In genomic region chr6:29943053-29943966, GRCh38 we compare ENCODE assay signal across 8 cellular contexts. TPM values are rescaled to one million over a fixed set of nuclear protein-coding genes. Genes with fewer than 3 reads are reported as not detected.
A peak's percentile ranks its signal among the peaks of the same experiment; 100 is the strongest.
DNase-seq lines count a peak whose midpoint lies in the region; ATAC-seq and TF ChIP-seq lines count a peak whose summit lies in the region.

No MANE protein-coding gene starts in this region.

- H3K36me3 ChIP-seq in OCI-LY7 (ENCODE audit: insufficient read depth, low read length) (peaks cover 57% of the 10 kb centered on the region), mucosa of stomach (ENCODE audit: control insufficient read depth, insufficient read depth, low read length) (peaks cover 10% of the 10 kb centered on the region), uterus (no peaks in the 10 kb centered on the region)

- H4K20me1 ChIP-seq in OCI-LY7 (ENCODE audit: insufficient read depth, low read length) = 0 out of 2 replicates have a peak, but pooled peaks cover 6% of the 10 kb centered on the region

- H3K36me3 Mint-ChIP-seq in dendritic cell treated with granulocyte-macrophage colony-stimulating factor and Interleukin-4, amounts not matched to agents 40 ng/mL and 50 ng/mL, for 4 days (ENCODE audit: low read depth) = peaks cover 67% of the 10 kb centered on the region

- no peaks in the 10 kb centered on the region for H3K27me3 ChIP-seq in mucosa of stomach (ENCODE audit: control insufficient read depth, insufficient read depth, low read length)
- no peaks in the 10 kb centered on the region for H3K27me3 ChIP-seq in uterus

- H3K4me2 ChIP-seq in OCI-LY7 (ENCODE audit: low read length) = peak overlapping the region; percentile 95

- no peaks in the 10 kb centered on the region for H3K27me3 Mint-ChIP-seq in dendritic cell treated with granulocyte-macrophage colony-stimulating factor and Interleukin-4, amounts not matched to agents 40 ng/mL and 50 ng/mL, for 4 days

- H3K27ac ChIP-seq in OCI-LY7 (ENCODE audit: low read depth, low read length, poor library complexity, severe bottlenecking) = peak overlapping the region; percentile 55
- peak overlapping the region; percentile 91 to 97 for H3K27ac ChIP-seq in uterus

- peaks cover 19% of the 10 kb centered on the region; the same call in 1 of the 2 replicates for H3K79me2 ChIP-seq in OCI-LY7 (ENCODE audit: insufficient read depth, low read depth, low read length)

- POLR2A ChIA-PET in OCI-LY7 (lab: Charles Lee) = no interaction called here

- H3K9me2 ChIP-seq in OCI-LY7 (ENCODE audit: insufficient read depth, low read length) = no peaks in the 10 kb centered on the region

- no peaks in the 10 kb centered on the region for H3K9me3 Mint-ChIP-seq in dendritic cell treated with granulocyte-macrophage colony-stimulating factor and Interleukin-4, amounts not matched to agents 40 ng/mL and 50 ng/mL, for 4 days

- peaks cover 59% of the 10 kb centered on the region for H3K4me1 Mint-ChIP-seq in dendritic cell treated with granulocyte-macrophage colony-stimulating factor and Interleukin-4, amounts not matched to agents 40 ng/mL and 50 ng/mL, for 4 days (ENCODE audit: low read depth)

- peak overlapping the region; percentile 96 for H3K27ac Mint-ChIP-seq in dendritic cell treated with granulocyte-macrophage colony-stimulating factor and Interleukin-4, amounts not matched to agents 40 ng/mL and 50 ng/mL, for 4 days

- TF ChIP-seq POLR2A in uterus (IDR thresholded peaks at IDR 0.05) = no peak

- H3K9ac ChIP-seq in mucosa of stomach (ENCODE audit: low read length) = peak overlapping the region; percentile 98

- H3K4me3 Mint-ChIP-seq in dendritic cell treated with granulocyte-macrophage colony-stimulating factor and Interleukin-4, amounts not matched to agents 40 ng/mL and 50 ng/mL, for 4 days = peak overlapping the region; percentile 94

- H2AFZ ChIP-seq in OCI-LY7 (ENCODE audit: low read length) = no peak overlapping the region

- intact Hi-C loops in OCI-LY7 (cut with micrococcal nuclease; ENCODE audit: unreplicated experiment) (no loop called here), uterus (cut with DNase I; ENCODE audit: low total_unique reads) (no loop called here)
- intact Hi-C loops in dendritic cell treated with granulocyte-macrophage colony-stimulating factor and Interleukin-4, amounts not matched to agents 40 ng/mL and 50 ng/mL, for 4 days (cut with micrococcal nuclease) = loop anchor here (5.0 to 10.0 kb wide), 2 partner anchors 34 to 121 kb away; partner anchors contain the start of genes POLR1H and PPP1R11

- BruUV-seq in OCI-LY7 (replicated peaks; lab: Mats Ljungman, UMichigan) = no TSS peak

- peak overlapping the region; percentile 86 for H3K4me3 ChIP-seq in OCI-LY7 (ENCODE audit: low read depth, low read length, poor library complexity, severe bottlenecking)
- peak overlapping the region; percentile 83 for H3K4me3 ChIP-seq in mucosa of stomach (ENCODE audit: low read length)
- H3K4me3 ChIP-seq in uterus = peak overlapping the region; percentile 43 to 84

- no peak for ATAC-seq in HG03095 (IDR thresholded peaks at IDR 0.05; ENCODE audit: unreplicated experiment)

- no peak for TF ChIP-seq CTCF in OCI-LY7 (conservative IDR thresholded peaks at IDR 0.05; ENCODE audit: low read length)
- TF ChIP-seq CTCF in uterus (IDR thresholded peaks at IDR 0.05) = no peak

- DNase-seq in NCI-H2227 treated with DMSO at 0.1 percent for 48 hours (lab: John Stamatoyannopoulos, UW) (peak; percentile 6), NCI-H2227 (lab: John Stamatoyannopoulos, UW; ENCODE audit: unreplicated experiment) (no peak), OCI-LY7 (ENCODE audit: low spot score) (no peak), uterus (peak in 1 of 2 donors; percentile 42), KG1 (lab: John Stamatoyannopoulos, UW) (no peak)

- no peaks in the 10 kb centered on the region for H3K9me3 ChIP-seq in OCI-LY7 (ENCODE audit: low read length)
- no peaks in the 10 kb centered on the region for H3K9me3 ChIP-seq in mucosa of stomach (ENCODE audit: control insufficient read depth, low read length)
- H3K9me3 ChIP-seq in uterus = no peaks in the 10 kb centered on the region

- CTCF ChIA-PET in OCI-LY7 (lab: Charles Lee; ENCODE audit: unreplicated experiment) = no interaction called here

- H3K4me1 ChIP-seq in OCI-LY7 (ENCODE audit: insufficient read depth, low read length, poor library complexity, severe bottlenecking) = peaks cover 32% of the 10 kb centered on the region
- peaks cover 6% of the 10 kb centered on the region for H3K4me1 ChIP-seq in mucosa of stomach (ENCODE audit: control insufficient read depth, insufficient read depth, low read length)
- H3K4me1 ChIP-seq in uterus = no peaks in the 10 kb centered on the region

RNA-seq across cellular contexts. Expression of gene HLA-A, which starts 1.0 kb away (rescaled TPM):
- total RNA-seq in OCI-LY7 (2014; rRNA removed; shearing (Covaris generic)) = 672 and 804 TPM in 2 replicates
- total RNA-seq in OCI-LY7 (2022) = 393 and 415 TPM in 2 replicates
- 100 to 1,000 TPM; 160 to 722 (median 625) TPM for total RNA-seq in uterus
